ENCODE assay signal across 8 cellular contexts in the genomic region with DNA sequence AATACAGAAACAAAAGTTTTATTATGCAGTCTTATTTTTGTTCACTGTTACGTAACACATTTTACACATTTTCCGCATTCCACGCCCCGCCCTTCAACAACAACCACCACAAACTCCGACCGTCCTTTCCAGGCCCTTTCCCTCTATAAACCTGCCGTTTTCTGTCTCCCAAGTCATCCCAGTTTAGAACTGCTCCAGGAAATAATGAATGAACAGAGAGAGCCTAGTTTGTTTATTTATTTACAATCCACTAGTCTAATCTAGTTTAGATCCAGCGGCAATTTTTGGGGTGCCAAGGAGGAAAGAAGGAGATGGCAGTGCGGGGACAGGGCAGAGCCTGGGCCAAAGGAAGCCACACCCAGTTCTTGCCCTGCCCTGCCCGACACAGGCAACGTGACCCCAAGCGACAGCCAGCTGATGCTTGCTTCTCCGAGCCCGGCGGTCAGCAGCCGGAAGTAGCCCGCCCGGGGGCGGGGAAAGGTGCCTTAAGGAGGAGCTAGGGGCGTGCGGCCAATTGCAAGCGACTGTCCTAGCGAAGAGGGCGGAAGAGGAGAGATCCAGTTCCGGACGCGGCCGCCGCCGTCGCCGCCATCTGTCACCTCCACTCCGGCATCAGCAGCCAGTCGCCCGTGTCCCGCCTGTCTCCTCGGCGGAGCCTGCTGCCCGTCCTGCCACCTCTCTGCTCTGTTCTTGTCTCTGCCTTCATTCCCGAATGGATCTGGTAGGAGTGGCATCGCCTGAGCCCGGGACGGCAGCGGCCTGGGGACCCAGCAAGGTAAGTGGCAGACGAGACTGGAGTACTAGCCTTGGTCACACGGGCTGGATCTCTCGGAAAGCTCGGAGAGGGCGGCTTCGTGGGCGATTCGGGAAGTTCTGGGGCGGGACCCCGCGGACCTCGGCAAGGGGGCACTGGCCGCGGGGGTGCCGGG. TPM values are rescaled to one million over a fixed set of nuclear protein-coding genes. Genes with fewer than 3 reads are reported as not detected.
A peak's percentile ranks its signal among the peaks of the same experiment; 100 is the strongest.
DNase-seq lines count a peak whose midpoint lies in the region; ATAC-seq and TF ChIP-seq lines count a peak whose summit lies in the region.

TSS of gene RIOK3 (plus strand) at position 560 of the 929 bp plus-strand sequence. CDS start at position 713, 153 bp downstream.

- H3K9me3 Mint-ChIP-seq in activated CD4-positive, alpha-beta memory T cell treated with anti-CD3 and anti-CD28 coated beads for 36 hours, result no peaks in the 10 kb centered on the region

- H3K9me3 ChIP-seq in right lobe of liver, result no peaks in the 10 kb centered on the region

- H3K4me3 Mint-ChIP-seq in activated CD4-positive, alpha-beta memory T cell treated with anti-CD3 and anti-CD28 coated beads for 36 hours, result peak within 1 kb of the TSS; percentile 98

- CTCF ChIA-PET in activated CD4-positive, alpha-beta memory T cell treated with anti-CD3 and anti-CD28 coated beads for 36 hours (lab: Charles Lee), result interaction anchor here (0.7 to 1.5 kb wide), 5 partner anchors 14 to 1852 kb away, joined by 3 read pairs; partner anchors contain the start of gene ESCO1

- peaks cover 0 to 30% (median 5%) of the 10 kb centered on the region in 4 donors for H3K4me1 ChIP-seq in right lobe of liver

- no peaks in the 10 kb centered on the region for H3K36me3 ChIP-seq in right lobe of liver

- H3K4me3 ChIP-seq in dorsolateral prefrontal cortex (peak within 1 kb of the TSS; percentile 70 to 100 (median 94)), right lobe of liver (peak within 1 kb of the TSS; percentile 85 to 96 (median 93))

- peaks cover 2% of the 10 kb centered on the region for H3K36me3 Mint-ChIP-seq in activated CD4-positive, alpha-beta memory T cell treated with anti-CD3 and anti-CD28 coated beads for 36 hours

- ATAC-seq in GM19438 (IDR thresholded peaks at IDR 0.05; ENCODE audit: low read depth, unreplicated experiment) (peak; percentile 96), HG03575 (IDR thresholded peaks at IDR 0.05; ENCODE audit: extremely low read depth, insufficient number of reproducible peaks, low FRiP score, unreplicated experiment) (peak; percentile 67), right lobe of liver (peak; percentile 95 to 99 (median 98))

- H3K27ac ChIP-seq in dorsolateral prefrontal cortex (peak within 1 kb of the TSS; percentile 57 to 98 (median 92)), right lobe of liver (peak within 1 kb of the TSS; percentile 87 to 91 (median 89))

- TF ChIP-seq CTCF in dorsolateral prefrontal cortex (IDR thresholded peaks at IDR 0.05 in 54 of 56, conservative IDR thresholded peaks at IDR 0.05 in 2 of 56; ENCODE audit: low read depth in 1 of 56, partially characterized antibody in 56 of 56), result peak in 29 of 56 donors; percentile 9 to 59 (median 33)
- no peak for TF ChIP-seq CTCF in right lobe of liver (IDR thresholded peaks at IDR 0.05)

- H3K4me1 Mint-ChIP-seq in activated CD4-positive, alpha-beta memory T cell treated with anti-CD3 and anti-CD28 coated beads for 36 hours (ENCODE audit: low read depth), result peaks cover 39% of the 10 kb centered on the region

- WGBS in right lobe of liver (ENCODE audit: insufficient coverage, low coverage, low lambda C conversion rate, missing lambda C conversion rate), result 0% methylated on average over 21 of the region's 59 CpGs

- POLR2A ChIA-PET in activated CD4-positive, alpha-beta memory T cell treated with anti-CD3 and anti-CD28 coated beads for 36 hours (lab: Charles Lee), result interaction anchor here (1.0 kb wide), 1 partner anchor 35 kb away, joined by 4 read pairs; no protein-coding TSS in a partner anchor

- no peaks in the 10 kb centered on the region for H3K27me3 ChIP-seq in dorsolateral prefrontal cortex
- H3K27me3 ChIP-seq in right lobe of liver, result no peaks in the 10 kb centered on the region

- H3K27ac Mint-ChIP-seq in activated CD4-positive, alpha-beta memory T cell treated with anti-CD3 and anti-CD28 coated beads for 36 hours, result peak within 1 kb of the TSS; percentile 88

- peak; percentile 99 for DNase-seq in CD1c-positive myeloid dendritic cell (ENCODE audit: extremely low spot score)
- peak; percentile 86 for DNase-seq in NCI-H82 treated with DMSO at 0.1 percent for 48 hours (lab: John Stamatoyannopoulos, UW; ENCODE audit: unreplicated experiment)
- peak; percentile 97 for DNase-seq in activated CD4-positive, alpha-beta memory T cell treated with anti-CD3 and anti-CD28 coated beads for 36 hours
- DNase-seq in dorsolateral prefrontal cortex, result peak; percentile 97 to 99 (median 99)
- peak; percentile 99 for DNase-seq in right lobe of liver
- DNase-seq in stimulated activated CD4-positive, alpha-beta T cell treated with anti-CD3 and anti-CD28 coated beads, Interleukin-4, amount 100 ng/mL, for 4 hours, result peak; percentile 82 to 84

- TF ChIP-seq POLR2A in right lobe of liver (IDR thresholded peaks at IDR 0.05), result peak; percentile 89

- intact Hi-C loops in activated CD4-positive, alpha-beta memory T cell treated with anti-CD3 and anti-CD28 coated beads for 36 hours (cut with micrococcal nuclease), result loop anchor here (1.0 to 5.0 kb wide), 7 partner anchors 15 to 1841 kb away; partner anchors contain the start of genes NPC1, RMC1 and SNRPD1
- intact Hi-C loops in dorsolateral prefrontal cortex (cut with DNase I) (loop anchor here (1.0 to 5.0 kb wide), 4 partner anchors 16 to 134 kb away; partner anchors contain the start of genes RMC1 (in 2 of the 2) and NPC1 (in 1 of the 2)), right lobe of liver (cut with DNase I) (no loop called here)

- peaks cover 2% of the 10 kb centered on the region for H3K27me3 Mint-ChIP-seq in activated CD4-positive, alpha-beta memory T cell treated with anti-CD3 and anti-CD28 coated beads for 36 hours

RNA-seq across cellular contexts. Expression of gene RIOK3, which starts in this region (rescaled TPM):
- 10 to 100 TPM; 51.0 to 55.8 TPM for total RNA-seq in activated CD4-positive, alpha-beta memory T cell treated with anti-CD3 and anti-CD28 coated beads for 36 hours
- 10 to 100 TPM; 25.5 to 71.7 (median 52.1) TPM for total RNA-seq in dorsolateral prefrontal cortex
- total RNA-seq in right lobe of liver, result 10 to 100 TPM; 41.3 to 59.5 (median 50.4) TPM

Comparison
In these comparisons a context has a peak if more than half of its experiments do, and no peak if none do; other contexts are left out.
1. Peak in every context shown above with its lines: DNase-seq, ATAC-seq, H3K4me3 ChIP-seq and H3K27ac ChIP-seq.
2. CTCF ChIP-seq: peak in dorsolateral prefrontal cortex (29 of 56); none in right lobe of liver (0 of 4).
3. intact Hi-C loops: an anchor here in activated CD4-positive, alpha-beta memory T cell treated with anti-CD3 and anti-CD28 coated beads for 36 hours (1.0 to 5.0 kb wide) and dorsolateral prefrontal cortex (1.0 to 5.0 kb wide); none called in right lobe of liver.